ENCODE assay signal across 9 cellular contexts in genomic region chr1:41639332-41639936, GRCh38.
A peak's percentile ranks its signal among the peaks of the same experiment; 100 is the strongest.
DNase-seq lines count a peak whose midpoint lies in the region; ATAC-seq lines count a peak whose summit lies in the region.
"Had no signal": no experiment of that assay in that cellular context is flagged by ENCODE, and none has a peak within 500 bp of the region (broad histone marks: within the 10 kb centered on the region; RNA-seq: fewer than 3 reads in every experiment).

No MANE protein-coding gene starts in this region.

- H3K27ac Mint-ChIP-seq in activated CD8-positive, alpha-beta memory T cell treated with anti-CD3 and anti-CD28 coated beads, Interleukin-2, amount 10 ng/mL, durations not matched to agents 7 days and 5 days, result peak overlapping the region; percentile 24
- peak overlapping the region; percentile 98 for H3K27ac Mint-ChIP-seq in stimulated activated effector memory CD8-positive, alpha-beta T cell treated with anti-CD3 and anti-CD28 coated beads, Interleukin-12 subunit alpha, Interleukin-12 subunit beta, amount 100 ng/mL, for 72 hours

- peaks cover 3% of the 10 kb centered on the region for H3K36me3 Mint-ChIP-seq in activated CD8-positive, alpha-beta memory T cell treated with anti-CD3 and anti-CD28 coated beads, Interleukin-2, amount 10 ng/mL, durations not matched to agents 7 days and 5 days
- H3K36me3 Mint-ChIP-seq in stimulated activated effector memory CD8-positive, alpha-beta T cell treated with anti-CD3 and anti-CD28 coated beads, Interleukin-12 subunit alpha, Interleukin-12 subunit beta, amount 100 ng/mL, for 72 hours, result peaks cover 24% of the 10 kb centered on the region

- peaks cover 36% of the 10 kb centered on the region for H3K4me1 Mint-ChIP-seq in activated CD8-positive, alpha-beta memory T cell treated with anti-CD3 and anti-CD28 coated beads, Interleukin-2, amount 10 ng/mL, durations not matched to agents 7 days and 5 days
- H3K4me1 Mint-ChIP-seq in stimulated activated effector memory CD8-positive, alpha-beta T cell treated with anti-CD3 and anti-CD28 coated beads, Interleukin-12 subunit alpha, Interleukin-12 subunit beta, amount 100 ng/mL, for 72 hours, result peaks cover 9% of the 10 kb centered on the region

- no peak overlapping the region for H3K4me3 Mint-ChIP-seq in activated CD8-positive, alpha-beta memory T cell treated with anti-CD3 and anti-CD28 coated beads, Interleukin-2, amount 10 ng/mL, durations not matched to agents 7 days and 5 days
- no peak overlapping the region for H3K4me3 Mint-ChIP-seq in stimulated activated effector memory CD8-positive, alpha-beta T cell treated with anti-CD3 and anti-CD28 coated beads, Interleukin-12 subunit alpha, Interleukin-12 subunit beta, amount 100 ng/mL, for 72 hours
- H3K4me3 Mint-ChIP-seq: H9 had no signal

- intact Hi-C loops in head of caudate nucleus (cut with DNase I), result no loop called here

- no peaks in the 10 kb centered on the region for H3K9me3 Mint-ChIP-seq in activated CD8-positive, alpha-beta memory T cell treated with anti-CD3 and anti-CD28 coated beads, Interleukin-2, amount 10 ng/mL, durations not matched to agents 7 days and 5 days (ENCODE audit: low read depth)
- H3K9me3 Mint-ChIP-seq in stimulated activated effector memory CD8-positive, alpha-beta T cell treated with anti-CD3 and anti-CD28 coated beads, Interleukin-12 subunit alpha, Interleukin-12 subunit beta, amount 100 ng/mL, for 72 hours, result no peaks in the 10 kb centered on the region
- H3K9me3 Mint-ChIP-seq: H9 had no signal

- ATAC-seq in activated CD4-positive, CD25-positive, alpha-beta regulatory T cell treated with anti-CD3 and anti-CD28 coated beads, Interleukin-2, amount 50 U/mL, for 24 hours, result peak; percentile 85 to 88
- peak; percentile 81 for ATAC-seq in activated CD8-positive, alpha-beta memory T cell treated with anti-CD3 and anti-CD28 coated beads, Interleukin-2, amount 10 ng/mL, durations not matched to agents 7 days and 5 days
- ATAC-seq in stimulated activated effector memory CD8-positive, alpha-beta T cell treated with anti-CD3 and anti-CD28 coated beads, Interleukin-12 subunit alpha, Interleukin-12 subunit beta, amount 100 ng/mL, for 72 hours, result peak; percentile 91
- no peak for ATAC-seq in GM19035 (IDR thresholded peaks at IDR 0.05; ENCODE audit: unreplicated experiment)

- no peak for DNase-seq in activated CD4-positive, CD25-positive, alpha-beta regulatory T cell treated with anti-CD3 and anti-CD28 coated beads, Interleukin-2, amount 50 U/mL, for 72 hours
- peak; percentile 73 for DNase-seq in activated CD8-positive, alpha-beta memory T cell treated with anti-CD3 and anti-CD28 coated beads, Interleukin-2, amount 10 ng/mL, durations not matched to agents 7 days and 5 days
- DNase-seq in head of caudate nucleus (peak; percentile 31 to 88 (median 72)), NCI-H1930 (lab: John Stamatoyannopoulos, UW) (no peak), SIG-M5 (lab: John Stamatoyannopoulos, UW) (no peak)
- peak; percentile 24 to 70 for DNase-seq in stimulated activated effector memory CD8-positive, alpha-beta T cell treated with anti-CD3 and anti-CD28 coated beads, Interleukin-12 subunit alpha, Interleukin-12 subunit beta, amount 100 ng/mL, for 72 hours (ENCODE audit: low spot score in 2 of 2)
- DNase-seq: H9 had no signal

- H3K27me3 Mint-ChIP-seq in activated CD8-positive, alpha-beta memory T cell treated with anti-CD3 and anti-CD28 coated beads, Interleukin-2, amount 10 ng/mL, durations not matched to agents 7 days and 5 days, result peaks cover 4% of the 10 kb centered on the region

- CTCF ChIA-PET in activated CD8-positive, alpha-beta memory T cell treated with anti-CD3 and anti-CD28 coated beads, Interleukin-2, amount 10 ng/mL, durations not matched to agents 7 days and 5 days (lab: Charles Lee), result interaction anchor here (1.2 to 2.1 kb wide), 2 partner anchors 13 to 14 kb away, joined by 4 read pairs; no protein-coding TSS in a partner anchor

Comparison
In these comparisons a context has a peak if more than half of its experiments do, and no peak if none do; other contexts are left out.
1. DNase-seq: peak in activated CD8-positive, alpha-beta memory T cell treated with anti-CD3 and anti-CD28 coated beads, Interleukin-2, amount 10 ng/mL, durations not matched to agents 7 days and 5 days (single experiment), head of caudate nucleus (42 of 42) and stimulated activated effector memory CD8-positive, alpha-beta T cell treated with anti-CD3 and anti-CD28 coated beads, Interleukin-12 subunit alpha, Interleukin-12 subunit beta, amount 100 ng/mL, for 72 hours (2 of 2); none in activated CD4-positive, CD25-positive, alpha-beta regulatory T cell treated with anti-CD3 and anti-CD28 coated beads, Interleukin-2, amount 50 U/mL, for 72 hours (single experiment), NCI-H1930 (0 of 2) and SIG-M5 (single experiment).